12 cellular contexts compared by ENCODE assay signal in genomic region chr12:85441740-85442139, GRCh38.
DNase-seq lines count a peak whose midpoint lies in the region; ATAC-seq and TF ChIP-seq lines count a peak whose summit lies in the region.
"Had no signal": no experiment of that assay in that cellular context is flagged by ENCODE, and none has a peak within 500 bp of the region (broad histone marks: within the 10 kb centered on the region; RNA-seq: fewer than 3 reads in every experiment).

No MANE protein-coding gene starts in this region.

- in situ Hi-C loops in astrocyte of the spinal cord (cut with HindIII; ENCODE audit: low sequenced_read_pairs): no loop called here

- no peak for TF ChIP-seq POLR2A in esophagus muscularis mucosa (IDR thresholded peaks at IDR 0.05; ENCODE audit: low read depth)

- H3K36me3 ChIP-seq in left lung (no peaks in the 10 kb centered on the region), esophagus muscularis mucosa (no peaks in the 10 kb centered on the region)

- WGBS in esophagus muscularis mucosa: 74% methylated on average over 1 of the region's 1 CpG

- H3K9me3 ChIP-seq in left lung (no peaks in the 10 kb centered on the region), esophagus muscularis mucosa (no peaks in the 10 kb centered on the region)

- peak; percentile 58 for TF ChIP-seq CTCF in astrocyte of the spinal cord (IDR thresholded peaks at IDR 0.05; ENCODE audit: low read depth, low read length)
- TF ChIP-seq CTCF in left lung (IDR thresholded peaks at IDR 0.05): no peak
- TF ChIP-seq CTCF in esophagus muscularis mucosa (IDR thresholded peaks at IDR 0.05): no peak

- ATAC-seq in left lung: peak; percentile 25
- ATAC-seq in HG03354 (IDR thresholded peaks at IDR 0.05; ENCODE audit: poor library complexity, severe bottlenecking, unreplicated experiment): no peak
- ATAC-seq: effector memory CD8-positive, alpha-beta T cell had no signal

- H3K4me3 ChIP-seq in astrocyte of the spinal cord (ENCODE audit: low read depth, low read length) (no peak overlapping the region), left lung (no peak overlapping the region), esophagus muscularis mucosa (no peak overlapping the region)

- peak; percentile 33 for TF ChIP-seq RAD21 in Ishikawa (IDR thresholded peaks at IDR 0.05; ENCODE audit: low read depth)

- H3K27me3 ChIP-seq in left lung: no peaks in the 10 kb centered on the region
- no peaks in the 10 kb centered on the region for H3K27me3 ChIP-seq in esophagus muscularis mucosa

- intact Hi-C loops in left lung (cut with DNase I) (loop anchor here in 1 of 2 donors (10.0 kb wide), 1 partner anchor 367 kb away; no protein-coding TSS in a partner anchor), esophagus muscularis mucosa (cut with DNase I) (loop anchor here (10.0 kb wide), 1 partner anchor 287 kb away; no protein-coding TSS in a partner anchor)

- DNase-seq in D341Med (ENCODE audit: low spot score) (peak; percentile 24), astrocyte of the spinal cord (ENCODE audit: low read depth, low spot score) (peak; percentile 33), left lung (no peak), cerebellar cortex (ENCODE audit: low spot score) (no peak), esophagus muscularis mucosa (ENCODE audit: extremely low spot score) (no peak)
- no peak for DNase-seq in activated CD4-positive, alpha-beta T cell treated with anti-CD3 and anti-CD28 coated beads, Interleukin-2, amount 50 U/mL, for 1 hour
- DNase-seq: activated T-cell treated with anti-CD3 and anti-CD28 coated beads, Interleukin-2, amount 50 U/mL, for 48 hours; effector memory CD8-positive, alpha-beta T cell; GF-D8; midbrain had no signal

- no peak for TF ChIP-seq EP300 in Ishikawa (IDR thresholded peaks at IDR 0.05; ENCODE audit: borderline replicate concordance)
- no peak for TF ChIP-seq EP300 in esophagus muscularis mucosa (IDR thresholded peaks at IDR 0.05)

- H3K27ac ChIP-seq in left lung: no peak overlapping the region
- no peak overlapping the region for H3K27ac ChIP-seq in esophagus muscularis mucosa (replicated peaks in 1 of 4)

- no peaks in the 10 kb centered on the region for H3K4me1 ChIP-seq in left lung
- no peaks in the 10 kb centered on the region for H3K4me1 ChIP-seq in esophagus muscularis mucosa

TF ChIP-seq in Ishikawa, 13 proteins besides CTCF, POLR2A, EP300 and RAD21:
- TF ChIP-seq CEBPB (IDR thresholded peaks at IDR 0.05): no peak
- no peak for TF ChIP-seq USF1 (IDR thresholded peaks at IDR 0.05)
- no peak for TF ChIP-seq ZBTB7A (IDR thresholded peaks at IDR 0.05; ENCODE audit: low read depth)
- no peak for TF ChIP-seq EGR1 (IDR thresholded peaks at IDR 0.05)
- no peak for TF ChIP-seq TEAD4 (IDR thresholded peaks at IDR 0.05)
- TF ChIP-seq, protein P1, sequence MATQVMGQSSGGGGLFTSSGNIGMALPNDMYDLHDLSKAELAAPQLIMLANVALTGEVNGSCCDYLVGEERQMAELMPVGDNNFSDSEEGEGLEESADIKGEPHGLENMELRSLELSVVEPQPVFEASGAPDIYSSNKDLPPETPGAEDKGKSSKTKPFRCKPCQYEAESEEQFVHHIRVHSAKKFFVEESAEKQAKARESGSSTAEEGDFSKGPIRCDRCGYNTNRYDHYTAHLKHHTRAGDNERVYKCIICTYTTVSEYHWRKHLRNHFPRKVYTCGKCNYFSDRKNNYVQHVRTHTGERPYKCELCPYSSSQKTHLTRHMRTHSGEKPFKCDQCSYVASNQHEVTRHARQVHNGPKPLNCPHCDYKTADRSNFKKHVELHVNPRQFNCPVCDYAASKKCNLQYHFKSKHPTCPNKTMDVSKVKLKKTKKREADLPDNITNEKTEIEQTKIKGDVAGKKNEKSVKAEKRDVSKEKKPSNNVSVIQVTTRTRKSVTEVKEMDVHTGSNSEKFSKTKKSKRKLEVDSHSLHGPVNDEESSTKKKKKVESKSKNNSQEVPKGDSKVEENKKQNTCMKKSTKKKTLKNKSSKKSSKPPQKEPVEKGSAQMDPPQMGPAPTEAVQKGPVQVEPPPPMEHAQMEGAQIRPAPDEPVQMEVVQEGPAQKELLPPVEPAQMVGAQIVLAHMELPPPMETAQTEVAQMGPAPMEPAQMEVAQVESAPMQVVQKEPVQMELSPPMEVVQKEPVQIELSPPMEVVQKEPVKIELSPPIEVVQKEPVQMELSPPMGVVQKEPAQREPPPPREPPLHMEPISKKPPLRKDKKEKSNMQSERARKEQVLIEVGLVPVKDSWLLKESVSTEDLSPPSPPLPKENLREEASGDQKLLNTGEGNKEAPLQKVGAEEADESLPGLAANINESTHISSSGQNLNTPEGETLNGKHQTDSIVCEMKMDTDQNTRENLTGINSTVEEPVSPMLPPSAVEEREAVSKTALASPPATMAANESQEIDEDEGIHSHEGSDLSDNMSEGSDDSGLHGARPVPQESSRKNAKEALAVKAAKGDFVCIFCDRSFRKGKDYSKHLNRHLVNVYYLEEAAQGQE (IDR thresholded peaks at IDR 0.05; ENCODE audit: low read depth): no peak
- no peak for TF ChIP-seq NFIC (IDR thresholded peaks at IDR 0.05)
- TF ChIP-seq TAF1 (IDR thresholded peaks at IDR 0.05; ENCODE audit: low read depth): no peak
- TF ChIP-seq CREB1 (IDR thresholded peaks at IDR 0.05; ENCODE audit: low read depth): no peak
- TF ChIP-seq YY1 (IDR thresholded peaks at IDR 0.05; ENCODE audit: low read depth): no peak
- TF ChIP-seq, protein P2, sequence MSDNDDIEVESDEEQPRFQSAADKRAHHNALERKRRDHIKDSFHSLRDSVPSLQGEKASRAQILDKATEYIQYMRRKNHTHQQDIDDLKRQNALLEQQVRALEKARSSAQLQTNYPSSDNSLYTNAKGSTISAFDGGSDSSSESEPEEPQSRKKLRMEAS (IDR thresholded peaks at IDR 0.05): no peak
- TF ChIP-seq FOXM1 (IDR thresholded peaks at IDR 0.05; ENCODE audit: borderline replicate concordance, low read depth): no peak
- TF ChIP-seq TCF12 (IDR thresholded peaks at IDR 0.05; ENCODE audit: low read depth): no peak

Comparison
In these comparisons a context has a peak if more than half of its experiments do, and no peak if none do; other contexts are left out.
1. DNase-seq: peak in D341Med (single experiment) and astrocyte of the spinal cord (single experiment); none in left lung (0 of 2), activated CD4-positive, alpha-beta T cell treated with anti-CD3 and anti-CD28 coated beads, Interleukin-2, amount 50 U/mL, for 1 hour (single experiment), cerebellar cortex (single experiment) and esophagus muscularis mucosa (single experiment).